In the genomic region with DNA sequence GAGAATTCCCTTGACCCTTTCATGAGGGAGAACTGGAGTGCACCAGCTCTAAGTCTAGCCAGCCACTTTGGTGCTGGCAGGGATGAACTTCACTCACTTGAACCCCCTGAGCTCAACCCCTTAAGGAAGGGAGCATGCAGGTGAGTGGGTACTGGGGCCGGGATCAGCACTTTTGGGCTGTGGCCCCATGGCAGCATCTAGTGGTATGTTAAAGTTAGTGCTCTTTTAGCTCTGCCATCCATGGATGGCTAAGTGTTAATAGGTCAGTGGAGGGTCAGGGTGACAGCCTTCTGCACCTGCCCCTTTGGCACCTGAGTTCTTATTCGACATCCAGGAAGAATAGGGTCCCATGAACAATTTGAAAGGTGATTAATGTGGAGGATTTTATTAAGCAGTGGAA, we compare ENCODE assay signal across 25 cellular contexts.
DNase-seq lines count a peak whose midpoint lies in the region; ATAC-seq and TF ChIP-seq lines count a peak whose summit lies in the region.
"Had no signal": no experiment of that assay in that cellular context is flagged by ENCODE, and none has a peak within 500 bp of the region (broad histone marks: within the 10 kb centered on the region; RNA-seq: fewer than 3 reads in every experiment).

No MANE protein-coding gene starts in this region.

- no peak overlapping the region for H3K4me3 ChIP-seq in GM12864 (ENCODE audit: low read depth, low read length)
- no peak overlapping the region for H3K4me3 ChIP-seq in H7 (ENCODE audit: insufficient read depth, low read depth, low read length)
- H3K4me3 ChIP-seq: A549; BLaER1 treated with 17β-estradiol and CSF1 and Interleukin-3, amounts not matched to agents 10 nM and 100 nM; GM23248; SJCRH30 had no signal

- no peaks in the 10 kb centered on the region for H3K36me3 ChIP-seq in H7 (replicated peaks; ENCODE audit: control insufficient read depth, insufficient read depth, low read length)
- H3K36me3 ChIP-seq: BLaER1 treated with 17β-estradiol and CSF1 and Interleukin-3, amounts not matched to agents 10 nM and 100 nM; SJCRH30 had no signal

- ATAC-seq in GM21447 (IDR thresholded peaks at IDR 0.05; ENCODE audit: unreplicated experiment), result no peak
- ATAC-seq: A549, HCT116, PC-3, Right ventricle myocardium inferior had no signal

- TF ChIP-seq CTCF in C4-2B (conservative IDR thresholded peaks at IDR 0.05), result peak; percentile 19
- TF ChIP-seq CTCF in GM12864 (IDR thresholded peaks at IDR 0.05; ENCODE audit: low read depth, low read length, missing control alignments), result peak; percentile 11

- no peaks in the 10 kb centered on the region for H3K27me3 ChIP-seq in H7 (ENCODE audit: control insufficient read depth, insufficient read depth, low read length)
- H3K27me3 ChIP-seq: BLaER1 treated with 17β-estradiol and CSF1 and Interleukin-3, amounts not matched to agents 10 nM and 100 nM; SJCRH30 had no signal

- DNase-seq in GM12864 (ENCODE audit: low read depth) (no peak), H7 (peak; percentile 17), SK-MEL-5 (ENCODE audit: low read depth, low spot score) (peak; percentile 5)
- DNase-seq in stimulated activated naive CD4-positive, alpha-beta T cell (lab: John Stamatoyannopoulos, UW), result no peak
- DNase-seq in stimulated activated CD4-positive, alpha-beta T cell treated with anti-CD3 and anti-CD28 coated beads, Interleukin-4, amount 100 ng/mL, for 1 hour, result no peak
- DNase-seq: AML-193; CD4-positive, alpha-beta memory T cell; GM23248; IMR-90; KG1; MM.1S; NCI-H1417; NCI-H1694; NCI-H2029 treated with DMSO at 0.1 percent for 48 hours; NCI-H2227 treated with DMSO at 0.1 percent for 48 hours; NCI-H526 treated with DMSO at 0.1 percent for 48 hours; PC-3; SJCRH30; T-helper 2 cell had no signal

- in situ Hi-C loops in SK-MEL-5 (cut with HindIII; ENCODE audit: low pct_unique_long_range_greater_than_20kb, low sequenced_read_pairs), result no loop called here

- no peak overlapping the region for H3K27ac ChIP-seq in C4-2B
- H3K27ac ChIP-seq: A549; BLaER1 treated with 17β-estradiol and CSF1 and Interleukin-3, amounts not matched to agents 10 nM and 100 nM; GM23248; SJCRH30 had no signal

Comparison
In these comparisons a context has a peak if more than half of its experiments do, and no peak if none do; other contexts are left out.
1. DNase-seq: peak in H7 (single experiment) and SK-MEL-5 (single experiment); none in GM12864 (single experiment), stimulated activated naive CD4-positive, alpha-beta T cell (0 of 6) and stimulated activated CD4-positive, alpha-beta T cell treated with anti-CD3 and anti-CD28 coated beads, Interleukin-4, amount 100 ng/mL, for 1 hour (single experiment).